In the genomic region with DNA sequence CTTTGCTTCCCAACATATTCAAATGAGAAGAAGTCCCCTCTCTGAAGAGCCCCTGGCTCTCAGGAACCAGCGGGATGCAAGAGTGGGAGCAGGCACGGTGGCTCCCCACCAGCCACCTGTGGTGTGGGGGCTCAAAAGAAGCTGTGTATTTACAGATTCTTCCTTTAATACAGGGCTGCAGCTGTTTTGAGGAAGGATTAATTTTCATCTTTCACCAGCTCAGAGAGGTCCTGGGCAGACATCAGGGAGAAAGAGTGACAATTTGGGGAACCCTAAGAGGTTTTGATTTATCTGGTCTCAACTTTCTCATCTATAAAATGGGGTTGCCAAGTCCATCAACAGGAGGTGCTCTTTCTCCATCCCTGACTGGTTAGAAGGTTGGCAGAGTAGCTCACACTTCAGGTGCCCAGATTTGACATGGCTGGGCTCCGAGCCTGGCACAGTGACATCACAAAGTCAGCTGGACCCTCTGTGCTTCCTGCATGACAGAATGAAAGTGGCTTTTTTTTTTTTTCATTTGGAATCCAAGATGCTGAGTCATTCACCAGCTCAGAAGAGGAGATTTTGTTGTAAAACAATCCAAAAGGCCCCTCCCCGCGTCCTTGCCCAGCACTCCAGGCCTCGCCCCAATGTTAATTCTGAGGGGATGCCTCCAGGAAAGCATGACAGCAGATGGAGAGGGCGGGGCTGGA, we compare ENCODE assay signal across 10 cellular contexts. TPM values are rescaled to one million over a fixed set of nuclear protein-coding genes. Genes with fewer than 3 reads are reported as not detected.
DNase-seq lines count a peak whose midpoint lies in the region; ATAC-seq and TF ChIP-seq lines count a peak whose summit lies in the region.
"Had no signal": no experiment of that assay in that cellular context is flagged by ENCODE, and none has a peak within 500 bp of the region (broad histone marks: within the 10 kb centered on the region; RNA-seq: fewer than 3 reads in every experiment).

No MANE protein-coding gene starts in this region.

- intact Hi-C loops in left ventricle myocardium superior (cut with micrococcal nuclease) = no loop called here

- DNase-seq in HCEC 1CT (peak; percentile 83), SK-N-SH (no peak), left ventricle myocardium superior (peak; percentile 48), NOMO-1 treated with dmso at 0.1 percent for 144 hours (lab: John Stamatoyannopoulos, UW; ENCODE audit: unreplicated experiment) (no peak)
- DNase-seq in activated CD4-positive, alpha-beta T cell treated with anti-CD3 and anti-CD28 coated beads for 4 hours = no peak
- DNase-seq: effector memory CD4-positive, alpha-beta T cell had no signal

- H3K79me2 ChIP-seq in ACC112 (ENCODE audit: control insufficient read depth, insufficient read depth, low read length, unreplicated experiment) (no peaks in the 10 kb centered on the region), SK-N-SH (ENCODE audit: insufficient read depth) (no peaks in the 10 kb centered on the region)

- no peaks in the 10 kb centered on the region for H3K9me3 ChIP-seq in SK-N-SH

- no peak overlapping the region for H3K9ac ChIP-seq in SK-N-SH

- H3K4me1 Mint-ChIP-seq in stimulated activated memory B cell treated with anti-CD40 and anti-IgM and Interleukin-4, amounts not matched to agents 10 μg/mL and 1 μg/mL and 100 μg/mL, for 72 hours = no peaks in the 10 kb centered on the region

- H3K27me3 ChIP-seq in ACC112 (ENCODE audit: insufficient read depth, low read length) (no peaks in the 10 kb centered on the region), SK-N-SH (ENCODE audit: insufficient read depth) (no peaks in the 10 kb centered on the region)

- POLR2A ChIA-PET in SK-N-SH (lab: Yijun Ruan, JAX) = no interaction called here

- CTCF ChIA-PET in SK-N-SH (lab: Yijun Ruan, JAX) = interaction anchor here (0.8 to 12.5 kb wide), 6 partner anchors 14 to 469 kb away, joined by 3 to 112 read pairs (median 7); partner anchors contain the start of gene SIX2

- no peaks in the 10 kb centered on the region for H3K9me2 ChIP-seq in SK-N-SH

- no peak overlapping the region for H3K4me3 ChIP-seq in ACC112 (ENCODE audit: low read depth, low read length)
- no peak overlapping the region for H3K4me3 ChIP-seq in SK-N-SH (ENCODE audit: low read depth in 2 of 2, low read length in 1 of 2)

- TF ChIP-seq RAD21 in SK-N-SH (IDR thresholded peaks at IDR 0.05; ENCODE audit: low read length) = peak; percentile 52

- no peaks in the 10 kb centered on the region for H4K20me1 ChIP-seq in SK-N-SH (ENCODE audit: insufficient read depth)

- ATAC-seq in left ventricle myocardium superior = peak; percentile 82
- ATAC-seq in stimulated activated memory B cell treated with anti-CD40 and anti-IgM and Interleukin-4, amounts not matched to agents 10 μg/mL and 1 μg/mL and 100 μg/mL, for 72 hours = no peak
- no peak for ATAC-seq in HG02610 (IDR thresholded peaks at IDR 0.05; ENCODE audit: unreplicated experiment)

- no peak overlapping the region for H3K4me2 ChIP-seq in SK-N-SH

- no peaks in the 10 kb centered on the region for H3K9me3 Mint-ChIP-seq in stimulated activated memory B cell treated with anti-CD40 and anti-IgM and Interleukin-4, amounts not matched to agents 10 μg/mL and 1 μg/mL and 100 μg/mL, for 72 hours

- no peak overlapping the region for H3K27ac Mint-ChIP-seq in stimulated activated memory B cell treated with anti-CD40 and anti-IgM and Interleukin-4, amounts not matched to agents 10 μg/mL and 1 μg/mL and 100 μg/mL, for 72 hours

- H2AFZ ChIP-seq in ACC112 (ENCODE audit: low read length, unreplicated experiment) = no peak overlapping the region
- peak overlapping the region; percentile 4; the same call in 1 of the 2 replicates for H2AFZ ChIP-seq in SK-N-SH (ENCODE audit: low read depth)

- 71% methylated on average over 7 of the region's 7 CpGs for WGBS in SK-N-SH (ENCODE audit: low lambda C conversion rate)

- peak in 1 of 2 experiments; percentile 82; a peak in 2 of 4 replicates for TF ChIP-seq EP300 in SK-N-SH (IDR thresholded peaks at IDR 0.05; ENCODE audit: borderline replicate concordance in 1 of 2, low read depth in 1 of 2, low read length in 1 of 2)

- H3K27ac ChIP-seq in ACC112 (ENCODE audit: low read depth, low read length) (peak overlapping the region; percentile 33; the same call in 1 of the 2 replicates), SK-N-SH (ENCODE audit: low read depth in 2 of 2, low read length in 1 of 2) (no peak overlapping the region)
- H3K27ac ChIP-seq: VCaP had no signal

- peaks cover 33% of the 10 kb centered on the region for H3K27me3 Mint-ChIP-seq in stimulated activated memory B cell treated with anti-CD40 and anti-IgM and Interleukin-4, amounts not matched to agents 10 μg/mL and 1 μg/mL and 100 μg/mL, for 72 hours

- TF ChIP-seq CTCF in SK-N-SH (IDR thresholded peaks at IDR 0.05) = peak; percentile 67

- H3K4me3 Mint-ChIP-seq in stimulated activated memory B cell treated with anti-CD40 and anti-IgM and Interleukin-4, amounts not matched to agents 10 μg/mL and 1 μg/mL and 100 μg/mL, for 72 hours = no peak overlapping the region

- no peaks in the 10 kb centered on the region for H3K36me3 Mint-ChIP-seq in stimulated activated memory B cell treated with anti-CD40 and anti-IgM and Interleukin-4, amounts not matched to agents 10 μg/mL and 1 μg/mL and 100 μg/mL, for 72 hours

- H3K36me3 ChIP-seq in ACC112 (ENCODE audit: insufficient read depth, low read length) = no peaks in the 10 kb centered on the region
- H3K36me3 ChIP-seq in SK-N-SH (replicated peaks in 1 of 2; ENCODE audit: control insufficient read depth in 1 of 2, insufficient read depth in 2 of 2, low read length in 1 of 2) = no peaks in the 10 kb centered on the region

- H3K4me1 ChIP-seq in ACC112 (ENCODE audit: control insufficient read depth, insufficient read depth, low read length, unreplicated experiment) (peaks cover 16% of the 10 kb centered on the region), SK-N-SH (ENCODE audit: control insufficient read depth in 1 of 2, insufficient read depth in 2 of 2, low read depth in 1 of 2, low read length in 1 of 2) (no peaks in the 10 kb centered on the region; a peak in 1 of 4 replicates)

- no peaks in the 10 kb centered on the region for H3F3A ChIP-seq in SK-N-SH (replicated peaks; ENCODE audit: insufficient read depth)

TF ChIP-seq in SK-N-SH, 30 proteins besides CTCF, POLR2A, EP300 and RAD21 (continues in another document):
- TF ChIP-seq RXRA (IDR thresholded peaks at IDR 0.05; ENCODE audit: borderline replicate concordance, low read depth) (peak; percentile 52; the same call in 1 of the 2 replicates), PBX3 (IDR thresholded peaks at IDR 0.05) (peak; percentile 86), FOSL2 (IDR thresholded peaks at IDR 0.05; ENCODE audit: borderline replicate concordance, low read depth) (peak; percentile 89), SMC3 (IDR thresholded peaks at IDR 0.05; ENCODE audit: low read depth, low read length) (peak; percentile 43), GABPA (IDR thresholded peaks at IDR 0.05; ENCODE audit: low read depth) (0 out of 2 replicates have a peak, but pooled peaks have one; percentile 18), ELF1 (IDR thresholded peaks at IDR 0.05) (peak; percentile 58; the same call in 1 of the 2 replicates), YY1 (IDR thresholded peaks at IDR 0.05; ENCODE audit: low read depth) (0 out of 2 replicates have a peak, but pooled peaks have one; percentile 56), TCF12 (IDR thresholded peaks at IDR 0.05) (peak; percentile 81), CHD2 (IDR thresholded peaks at IDR 0.05; ENCODE audit: low read length, partially characterized antibody) (no peak), EZH2phosphoT487 (IDR thresholded peaks at IDR 0.05; ENCODE audit: borderline replicate concordance, low read depth) (no peak), NFIC (IDR thresholded peaks at IDR 0.05; ENCODE audit: borderline replicate concordance) (peak; percentile 80), POLR2AphosphoS5 (IDR thresholded peaks at IDR 0.05; ENCODE audit: low read depth, low read length) (no peak), MEF2A (IDR thresholded peaks at IDR 0.05; ENCODE audit: borderline replicate concordance, low read depth) (no peak), JUND (IDR thresholded peaks at IDR 0.05) (peak; percentile 89; the same call in 1 of the 2 replicates), NRF1 (IDR thresholded peaks at IDR 0.05; ENCODE audit: low read depth, low read length) (no peak), USF1 (IDR thresholded peaks at IDR 0.05; ENCODE audit: borderline replicate concordance, low read depth) (no peak), SIN3A (IDR thresholded peaks at IDR 0.05; ENCODE audit: borderline replicate concordance, low read depth, low read length) (peak; percentile 50; the same call in 1 of the 2 replicates), TEAD4 (IDR thresholded peaks at IDR 0.05; ENCODE audit: borderline replicate concordance, insufficient read depth) (peak; percentile 81)
- TF ChIP-seq, protein P1, sequence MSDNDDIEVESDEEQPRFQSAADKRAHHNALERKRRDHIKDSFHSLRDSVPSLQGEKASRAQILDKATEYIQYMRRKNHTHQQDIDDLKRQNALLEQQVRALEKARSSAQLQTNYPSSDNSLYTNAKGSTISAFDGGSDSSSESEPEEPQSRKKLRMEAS (IDR thresholded peaks at IDR 0.05; ENCODE audit: low read depth) = peak; percentile 67; the same call in 1 of the 2 replicates

RNA-seq across cellular contexts. Expression of gene SIX2, which starts 15.5 kb away (rescaled TPM):
- 0.45 and 0.76 TPM in 2 replicates for polyA plus RNA-seq in SK-N-SH (2012; rRNA removed)
- 0.44 and 0.45 TPM in 2 replicates for polyA plus RNA-seq in SK-N-SH (2012; cell fraction: cytosol; rRNA removed)
- 0.24 and 0.27 TPM in 2 replicates for polyA plus RNA-seq in SK-N-SH (2012; cell fraction: nucleus; rRNA removed)
- total RNA-seq in left ventricle myocardium superior = 0.40 TPM

Comparison
In these comparisons a context has a peak if more than half of its experiments do, and no peak if none do; other contexts are left out.
1. DNase-seq: peak in HCEC 1CT (single experiment) and left ventricle myocardium superior (single experiment); none in SK-N-SH (single experiment), NOMO-1 treated with dmso at 0.1 percent for 144 hours (single experiment) and activated CD4-positive, alpha-beta T cell treated with anti-CD3 and anti-CD28 coated beads for 4 hours (0 of 2).